ENCODE assay signal across 8 cellular contexts in genomic region chr10:100987685-100988049, GRCh38. TPM values are rescaled to one million over a fixed set of nuclear protein-coding genes. Genes with fewer than 3 reads are reported as not detected.
DNase-seq lines count a peak whose midpoint lies in the region; ATAC-seq and TF ChIP-seq lines count a peak whose summit lies in the region.

No MANE protein-coding gene starts in this region.

- peaks cover 14 to 33% of the 10 kb centered on the region in 2 donors for H3K4me1 ChIP-seq in left lung
- H3K4me1 ChIP-seq in tibial nerve, result peaks cover 0 to 48% (median 18%) of the 10 kb centered on the region in 4 donors

- no peak for TF ChIP-seq EP300 in tibial nerve (IDR thresholded peaks at IDR 0.05)

- H3K36me3 ChIP-seq in left lung (peaks cover 0 to 49% of the 10 kb centered on the region in 2 donors), tibial nerve (peaks cover 0 to 68% (median 0%) of the 10 kb centered on the region in 3 donors)

- H3K27me3 ChIP-seq in left lung (no peaks in the 10 kb centered on the region), tibial nerve (no peaks in the 10 kb centered on the region)

- H3K27me3 Mint-ChIP-seq in activated CD8-positive, alpha-beta memory T cell treated with anti-CD3 and anti-CD28 coated beads, Interleukin-2, amount 10 ng/mL, durations not matched to agents 7 days and 5 days, result no peaks in the 10 kb centered on the region
- no peaks in the 10 kb centered on the region for H3K27me3 Mint-ChIP-seq in activated T-helper 2 cell treated with anti-CD3 and anti-CD28 coated beads, Interferon-gamma antibody, Interleukin-2, Interleukin-4, amounts not matched to agents 10 μg/mL and 5 μg/mL and 100 μg/mL, durations not matched to agents 14 hours and 24 hours and 36 hours (ENCODE audit: low read depth)

- H3K36me3 Mint-ChIP-seq in activated CD8-positive, alpha-beta memory T cell treated with anti-CD3 and anti-CD28 coated beads, Interleukin-2, amount 10 ng/mL, durations not matched to agents 7 days and 5 days, result peaks cover 17% of the 10 kb centered on the region
- H3K36me3 Mint-ChIP-seq in activated T-helper 2 cell treated with anti-CD3 and anti-CD28 coated beads, Interferon-gamma antibody, Interleukin-2, Interleukin-4, amounts not matched to agents 10 μg/mL and 5 μg/mL and 100 μg/mL, durations not matched to agents 14 hours and 24 hours and 36 hours (ENCODE audit: low read depth), result peaks cover 39% of the 10 kb centered on the region

- no peaks in the 10 kb centered on the region for H3K9me3 Mint-ChIP-seq in activated CD8-positive, alpha-beta memory T cell treated with anti-CD3 and anti-CD28 coated beads, Interleukin-2, amount 10 ng/mL, durations not matched to agents 7 days and 5 days (ENCODE audit: low read depth)
- no peaks in the 10 kb centered on the region for H3K9me3 Mint-ChIP-seq in activated T-helper 2 cell treated with anti-CD3 and anti-CD28 coated beads, Interferon-gamma antibody, Interleukin-2, Interleukin-4, amounts not matched to agents 10 μg/mL and 5 μg/mL and 100 μg/mL, durations not matched to agents 14 hours and 24 hours and 36 hours

- H3K4me3 ChIP-seq in left lung, result peak overlapping the region; percentile 73 to 92
- peak overlapping the region; percentile 65 to 99 (median 94) for H3K4me3 ChIP-seq in tibial nerve

- no peak for DNase-seq in activated CD8-positive, alpha-beta memory T cell treated with anti-CD3 and anti-CD28 coated beads, Interleukin-2, amount 10 ng/mL, durations not matched to agents 7 days and 5 days
- DNase-seq in activated CD8-positive, alpha-beta memory T cell treated with anti-CD3 and anti-CD28 coated beads for 24 hours, result no peak
- DNase-seq in activated T-helper 2 cell treated with anti-CD3 and anti-CD28 coated beads, Interferon-gamma antibody, Interleukin-2, Interleukin-4, amounts not matched to agents 10 μg/mL and 5 μg/mL and 100 μg/mL, durations not matched to agents 14 hours and 24 hours and 36 hours (ENCODE audit: low spot score), result no peak
- DNase-seq in left lung (no peak), tibial nerve (ENCODE audit: low spot score in 2 of 2) (no peak), NCI-H2171 treated with DMSO at 0.1 percent for 48 hours (lab: John Stamatoyannopoulos, UW) (no peak), omental fat pad (ENCODE audit: low spot score) (no peak), NCI-H1092 treated with DMSO at 0.1 percent for 48 hours (lab: John Stamatoyannopoulos, UW) (no peak)

- no peak for ATAC-seq in activated CD8-positive, alpha-beta memory T cell treated with anti-CD3 and anti-CD28 coated beads, Interleukin-2, amount 10 ng/mL, durations not matched to agents 7 days and 5 days
- ATAC-seq in left lung (no peak), omental fat pad (ENCODE audit: low FRiP score) (no peak)

- no peak for TF ChIP-seq POLR2A in tibial nerve (IDR thresholded peaks at IDR 0.05)

- H3K27ac ChIP-seq in left lung (peak overlapping the region in 1 of 2 donors; percentile 79), tibial nerve (peak overlapping the region; percentile 41 to 87 (median 83))

- TF ChIP-seq CTCF in left lung (IDR thresholded peaks at IDR 0.05) (no peak), tibial nerve (IDR thresholded peaks at IDR 0.05) (no peak), omental fat pad (IDR thresholded peaks at IDR 0.05) (no peak)

- peak overlapping the region; percentile 91 for H3K4me3 Mint-ChIP-seq in activated CD8-positive, alpha-beta memory T cell treated with anti-CD3 and anti-CD28 coated beads, Interleukin-2, amount 10 ng/mL, durations not matched to agents 7 days and 5 days
- peak overlapping the region; percentile 96 for H3K4me3 Mint-ChIP-seq in activated T-helper 2 cell treated with anti-CD3 and anti-CD28 coated beads, Interferon-gamma antibody, Interleukin-2, Interleukin-4, amounts not matched to agents 10 μg/mL and 5 μg/mL and 100 μg/mL, durations not matched to agents 14 hours and 24 hours and 36 hours (ENCODE audit: low read depth)

- peaks cover 37% of the 10 kb centered on the region for H3K4me1 Mint-ChIP-seq in activated CD8-positive, alpha-beta memory T cell treated with anti-CD3 and anti-CD28 coated beads, Interleukin-2, amount 10 ng/mL, durations not matched to agents 7 days and 5 days
- peaks cover 15% of the 10 kb centered on the region for H3K4me1 Mint-ChIP-seq in activated T-helper 2 cell treated with anti-CD3 and anti-CD28 coated beads, Interferon-gamma antibody, Interleukin-2, Interleukin-4, amounts not matched to agents 10 μg/mL and 5 μg/mL and 100 μg/mL, durations not matched to agents 14 hours and 24 hours and 36 hours (ENCODE audit: low read depth)

- H3K9me3 ChIP-seq in left lung (no peaks in the 10 kb centered on the region), tibial nerve (no peaks in the 10 kb centered on the region)

- intact Hi-C loops in activated T-helper 2 cell treated with anti-CD3 and anti-CD28 coated beads, Interferon-gamma antibody, Interleukin-2, Interleukin-4, amounts not matched to agents 10 μg/mL and 5 μg/mL and 100 μg/mL, durations not matched to agents 14 hours and 24 hours and 36 hours (cut with micrococcal nuclease), result loop anchor here (1.0 kb wide), 1 partner anchor 10 kb away; no protein-coding TSS in a partner anchor
- intact Hi-C loops in left lung (cut with DNase I), result no loop called here

- H3K27ac Mint-ChIP-seq in activated CD8-positive, alpha-beta memory T cell treated with anti-CD3 and anti-CD28 coated beads, Interleukin-2, amount 10 ng/mL, durations not matched to agents 7 days and 5 days, result peak overlapping the region; percentile 85
- H3K27ac Mint-ChIP-seq in activated T-helper 2 cell treated with anti-CD3 and anti-CD28 coated beads, Interferon-gamma antibody, Interleukin-2, Interleukin-4, amounts not matched to agents 10 μg/mL and 5 μg/mL and 100 μg/mL, durations not matched to agents 14 hours and 24 hours and 36 hours, result peak overlapping the region; percentile 77

- CTCF ChIA-PET in activated CD8-positive, alpha-beta memory T cell treated with anti-CD3 and anti-CD28 coated beads, Interleukin-2, amount 10 ng/mL, durations not matched to agents 7 days and 5 days (lab: Charles Lee), result interaction anchor here (1.4 to 4.8 kb wide), 4 partner anchors 10 to 469 kb away, joined by 3 to 41 read pairs (median 10); no protein-coding TSS in a partner anchor

- WGBS in tibial nerve, 2 donors, result 1 to 2% methylated on average over 15 of the region's 15 CpGs

RNA-seq across cellular contexts. Expression of gene TWNK, which starts 0.3 kb away (rescaled TPM):
- 10 to 100 TPM; 11.2 to 18.7 TPM for total RNA-seq in activated CD8-positive, alpha-beta memory T cell treated with anti-CD3 and anti-CD28 coated beads, Interleukin-2, amount 10 ng/mL, durations not matched to agents 7 days and 5 days
- 25.9 and 27.2 TPM in 2 replicates for total RNA-seq in activated T-helper 2 cell treated with anti-CD3 and anti-CD28 coated beads, Interferon-gamma antibody, Interleukin-2, Interleukin-4, amounts not matched to agents 10 μg/mL and 5 μg/mL and 100 μg/mL, durations not matched to agents 14 hours and 24 hours and 36 hours
- total RNA-seq in left lung (1 to 10 TPM; 3.4 to 6.6 TPM), tibial nerve (10 to 100 TPM in 1 of 4 donors, 1 to 10 TPM in 3; 5.0 to 11.4 (median 6.6) TPM), omental fat pad (10 to 100 TPM in 1 of 4 donors, 1 to 10 TPM in 3; 4.6 to 20.8 (median 6.9) TPM)

RNA-seq across cellular contexts. Expression of gene MRPL43, which starts 0.4 kb away (rescaled TPM):
- total RNA-seq in activated CD8-positive, alpha-beta memory T cell treated with anti-CD3 and anti-CD28 coated beads, Interleukin-2, amount 10 ng/mL, durations not matched to agents 7 days and 5 days, result 10 to 100 TPM; 48.2 to 52.2 TPM
- total RNA-seq in activated T-helper 2 cell treated with anti-CD3 and anti-CD28 coated beads, Interferon-gamma antibody, Interleukin-2, Interleukin-4, amounts not matched to agents 10 μg/mL and 5 μg/mL and 100 μg/mL, durations not matched to agents 14 hours and 24 hours and 36 hours, result 62.7 TPM in 2 replicates
- total RNA-seq in left lung, result 10 to 100 TPM; 55.0 to 67.9 TPM
- total RNA-seq in tibial nerve, result 100 to 1,000 TPM in 2 of 4 donors, 10 to 100 TPM in 2; 64.1 to 146 (median 99.5) TPM
- total RNA-seq in omental fat pad, result 10 to 100 TPM; 59.7 to 97.0 (median 79.3) TPM

RNA-seq across cellular contexts. Expression of gene LZTS2, which starts 11.9 kb away (rescaled TPM):
- 10 to 100 TPM; 12.6 to 12.7 TPM for total RNA-seq in activated CD8-positive, alpha-beta memory T cell treated with anti-CD3 and anti-CD28 coated beads, Interleukin-2, amount 10 ng/mL, durations not matched to agents 7 days and 5 days
- total RNA-seq in activated T-helper 2 cell treated with anti-CD3 and anti-CD28 coated beads, Interferon-gamma antibody, Interleukin-2, Interleukin-4, amounts not matched to agents 10 μg/mL and 5 μg/mL and 100 μg/mL, durations not matched to agents 14 hours and 24 hours and 36 hours, result 19.2 and 22.2 TPM in 2 replicates
- total RNA-seq in left lung, result 10 to 100 TPM; 47.6 to 48.6 TPM
- total RNA-seq in tibial nerve, result 100 to 1,000 TPM in 2 of 4 donors, 10 to 100 TPM in 2; 81.4 to 134 (median 98.7) TPM
- total RNA-seq in omental fat pad, result 10 to 100 TPM; 59.4 to 98.0 (median 72.6) TPM

RNA-seq across cellular contexts. Expression of gene SEMA4G, which starts 18.4 kb away (rescaled TPM):
- under 1 TPM; 0.26 to 0.45 TPM for total RNA-seq in activated CD8-positive, alpha-beta memory T cell treated with anti-CD3 and anti-CD28 coated beads, Interleukin-2, amount 10 ng/mL, durations not matched to agents 7 days and 5 days
- 1.3 and 1.6 TPM in 2 replicates for total RNA-seq in activated T-helper 2 cell treated with anti-CD3 and anti-CD28 coated beads, Interferon-gamma antibody, Interleukin-2, Interleukin-4, amounts not matched to agents 10 μg/mL and 5 μg/mL and 100 μg/mL, durations not matched to agents 14 hours and 24 hours and 36 hours
- 10 to 100 TPM in 1 of 2 donors, 1 to 10 TPM in 1; 2.7 to 18.9 TPM for total RNA-seq in left lung
- total RNA-seq in tibial nerve, result 1 to 10 TPM; 3.1 to 9.2 (median 5.3) TPM
- 1 to 10 TPM in 2 of 4 donors, under 1 TPM in 2; 0.47 to 1.4 (median 1.1) TPM for total RNA-seq in omental fat pad

RNA-seq across cellular contexts. Expression of gene PDZD7, which starts 43.3 kb away (rescaled TPM):
- total RNA-seq in activated CD8-positive, alpha-beta memory T cell treated with anti-CD3 and anti-CD28 coated beads, Interleukin-2, amount 10 ng/mL, durations not matched to agents 7 days and 5 days, result 1 to 10 TPM in 1 of 2 experiments, under 1 TPM in 1; 0.59 to 1.2 TPM
- total RNA-seq in activated T-helper 2 cell treated with anti-CD3 and anti-CD28 coated beads, Interferon-gamma antibody, Interleukin-2, Interleukin-4, amounts not matched to agents 10 μg/mL and 5 μg/mL and 100 μg/mL, durations not matched to agents 14 hours and 24 hours and 36 hours, result 0.53 and 0.64 TPM in 2 replicates
- total RNA-seq in left lung (under 1 TPM; 0.58 to 0.96 TPM), tibial nerve (1 to 10 TPM in 3 of 4 donors, under 1 TPM in 1; 0.84 to 2.4 (median 1.9) TPM), omental fat pad (1 to 10 TPM in 1 of 4 donors, under 1 TPM in 3; 0.12 to 3.3 (median 0.30) TPM)
